ENCODE assay signal across 20 cellular contexts in the genomic region with DNA sequence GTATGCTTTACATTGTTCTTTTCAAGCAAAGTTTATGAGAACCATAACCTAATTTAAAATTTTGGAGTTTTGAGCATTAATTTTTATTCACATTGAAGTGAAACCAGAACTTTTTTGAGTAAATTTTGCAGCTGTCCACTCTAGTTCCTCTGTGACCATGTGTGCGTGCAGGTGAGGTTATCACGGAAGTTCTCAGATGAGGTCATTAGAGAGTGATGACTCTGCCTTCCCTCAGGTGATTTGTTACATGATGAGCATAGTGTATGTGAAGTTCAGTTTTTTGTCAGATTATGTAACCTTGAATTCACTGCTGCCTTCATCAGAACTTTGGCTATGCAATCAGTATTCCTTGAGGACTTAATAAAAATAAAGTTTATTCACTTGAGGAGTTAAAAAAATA.
DNase-seq lines count a peak whose midpoint lies in the region; ATAC-seq, FAIRE-seq and TF ChIP-seq lines count a peak whose summit lies in the region.
"Had no signal": no experiment of that assay in that cellular context is flagged by ENCODE, and none has a peak within 500 bp of the region (broad histone marks: within the 10 kb centered on the region; RNA-seq: fewer than 3 reads in every experiment).

No MANE protein-coding gene starts in this region.

- no peak for TF ChIP-seq CTCF in bronchial epithelial cell (IDR thresholded peaks at IDR 0.05; ENCODE audit: insufficient read depth, low read length, severe bottlenecking)

- H3K36me3 ChIP-seq in bronchial epithelial cell (ENCODE audit: control insufficient read depth, insufficient read depth, low read length) = no peaks in the 10 kb centered on the region
- H3K36me3 ChIP-seq: BLaER1, HAP-1 had no signal

- DNase-seq in MV-4-11 (lab: John Stamatoyannopoulos, UW) (peak; percentile 3), RPMI8226 (peak; percentile 3), bronchial epithelial cell (ENCODE audit: low read depth) (peak; percentile 36), COLO829 (ENCODE audit: low spot score) (no peak)
- DNase-seq in activated naive CD4-positive, alpha-beta T cell treated with Interleukin-2 at 50 U/mL for 16 hours = no peak
- DNase-seq: CD4-positive, CD25-positive, alpha-beta regulatory T cell; CD8-positive, alpha-beta T cell; DMS 273 treated with DMSO at 0.1 percent for 48 hours; DMS79; EL; GDM1; GOT3; HFFc6 had no signal

- no peaks in the 10 kb centered on the region for H3K27me3 ChIP-seq in bronchial epithelial cell (ENCODE audit: control insufficient read depth, insufficient read depth, low read length)
- H3K27me3 ChIP-seq: BLaER1 had no signal

- ATAC-seq in GM21737 (IDR thresholded peaks at IDR 0.05; ENCODE audit: unreplicated experiment) = no peak
- ATAC-seq: CD8-positive, alpha-beta T cell had no signal

- FAIRE-seq in bronchial epithelial cell (lab: Jason Lieb, UNC) = no peak
- FAIRE-seq: D721Med, GM12891, GM18507, H54 had no signal

- H3K4me3 ChIP-seq in bronchial epithelial cell (ENCODE audit: low read depth, low read length) = no peak overlapping the region
- H3K4me3 ChIP-seq: BLaER1, HAP-1 had no signal

Comparison
In these comparisons a context has a peak if more than half of its experiments do, and no peak if none do; other contexts are left out.
1. DNase-seq: peak in MV-4-11 (single experiment), RPMI8226 (single experiment) and bronchial epithelial cell (single experiment); none in activated naive CD4-positive, alpha-beta T cell treated with Interleukin-2 at 50 U/mL for 16 hours (single experiment) and COLO829 (single experiment).